ENCODE assay signal across 15 cellular contexts in genomic region chr10:132281915-132282666, GRCh38. TPM values are rescaled to one million over a fixed set of nuclear protein-coding genes. Genes with fewer than 3 reads are reported as not detected.
DNase-seq lines count a peak whose midpoint lies in the region; ATAC-seq and TF ChIP-seq lines count a peak whose summit lies in the region.
"Had no signal": no experiment of that assay in that cellular context is flagged by ENCODE, and none has a peak within 500 bp of the region (broad histone marks: within the 10 kb centered on the region; RNA-seq: fewer than 3 reads in every experiment).

No MANE protein-coding gene starts in this region.

- H3K36me3 Mint-ChIP-seq in activated CD4-positive, alpha-beta memory T cell treated with anti-CD3 and anti-CD28 coated beads for 36 hours, result no peaks in the 10 kb centered on the region

- no TSS peak for BruUV-seq in Panc1 (replicated peaks; lab: Mats Ljungman, UMichigan)

- CTCF ChIA-PET in Panc1 (lab: Charles Lee), result interaction anchor here (0.6 kb wide), 1 partner anchor 38 kb away, joined by 3 read pairs; no protein-coding TSS in a partner anchor
- CTCF ChIA-PET in activated CD4-positive, alpha-beta memory T cell treated with anti-CD3 and anti-CD28 coated beads for 36 hours (lab: Charles Lee), result no interaction called here

- intact Hi-C loops in Panc1 (cut with micrococcal nuclease; ENCODE audit: unreplicated experiment), result no loop called here
- intact Hi-C loops in activated CD4-positive, alpha-beta memory T cell treated with anti-CD3 and anti-CD28 coated beads for 36 hours (cut with micrococcal nuclease), result no loop called here

- DNase-seq in DMS 273 treated with DMSO at 0.1 percent for 48 hours (lab: John Stamatoyannopoulos, UW), result peak; percentile 3
- DNase-seq in NCI-H1092 treated with DMSO at 0.1 percent for 48 hours (lab: John Stamatoyannopoulos, UW), result peak; percentile 38
- no peak for DNase-seq in Panc1 (ENCODE audit: low read depth, low spot score)
- peak; percentile 63 for DNase-seq in myocyte (ENCODE audit: low read depth)
- DNase-seq in activated CD4-positive, alpha-beta memory T cell treated with anti-CD3 and anti-CD28 coated beads for 36 hours, result no peak
- DNase-seq in stimulated activated CD4-positive, alpha-beta T cell treated with anti-CD3 and anti-CD28 coated beads, Interleukin-1b, Interleukin-23, amount 100 ng/mL, for 48 hours, result no peak
- no peak for DNase-seq in A172 (ENCODE audit: low spot score)
- DNase-seq: activated CD4-positive, alpha-beta T cell treated with anti-CD3 and anti-CD28 coated beads for 1 hour; activated T-cell treated with anti-CD3 and anti-CD28 coated beads, Interleukin-2, amount 50 U/mL, for 4 hours; amniotic stem cell; HFFc6; hippocampal formation; nephron progenitor cell had no signal

- no peak overlapping the region for H3K27ac Mint-ChIP-seq in activated CD4-positive, alpha-beta memory T cell treated with anti-CD3 and anti-CD28 coated beads for 36 hours
- H3K27ac Mint-ChIP-seq: HFFc6 had no signal

- H3K36me3 ChIP-seq in Panc1 (ENCODE audit: control insufficient read depth, insufficient read depth, low read length), result no peaks in the 10 kb centered on the region

- peaks cover 8% of the 10 kb centered on the region for H3K4me1 ChIP-seq in Panc1 (ENCODE audit: control insufficient read depth, insufficient read depth, low read length)

- H3K27ac ChIP-seq in Panc1 (ENCODE audit: low read length), result no peak overlapping the region
- H3K27ac ChIP-seq: C4-2B had no signal

- H3K27me3 Mint-ChIP-seq in activated CD4-positive, alpha-beta memory T cell treated with anti-CD3 and anti-CD28 coated beads for 36 hours, result no peaks in the 10 kb centered on the region

- TF ChIP-seq CTCF in Panc1 (IDR thresholded peaks at IDR 0.05), result no peak

- H3K4me3 ChIP-seq in Panc1 (ENCODE audit: low read depth in 2 of 2, low read length in 2 of 2), result no peak overlapping the region

- H3K9me3 Mint-ChIP-seq in activated CD4-positive, alpha-beta memory T cell treated with anti-CD3 and anti-CD28 coated beads for 36 hours, result no peaks in the 10 kb centered on the region
- H3K9me3 Mint-ChIP-seq: activated T-cell treated with anti-CD3 and anti-CD28 coated beads, Interleukin-2, amount 50 U/mL, for 4 hours had no signal

- POLR2A ChIA-PET in Panc1 (lab: Charles Lee), result no interaction called here
- POLR2A ChIA-PET in activated CD4-positive, alpha-beta memory T cell treated with anti-CD3 and anti-CD28 coated beads for 36 hours (lab: Charles Lee), result no interaction called here

- ATAC-seq in Panc1, result peak; percentile 33
- no peak for ATAC-seq in HG02870 (IDR thresholded peaks at IDR 0.05; ENCODE audit: unreplicated experiment)
- ATAC-seq: activated T-cell treated with anti-CD3 and anti-CD28 coated beads, Interleukin-2, amount 50 U/mL, for 4 hours had no signal

- in situ Hi-C loops in Panc1 (cut with HindIII; ENCODE audit: low pct_unique_long_range_greater_than_20kb, low sequenced_read_pairs), result no loop called here

- H3K27me3 ChIP-seq in Panc1 (ENCODE audit: control insufficient read depth, insufficient read depth, low read length), result no peaks in the 10 kb centered on the region

- H3K9me3 ChIP-seq in Panc1 (ENCODE audit: control insufficient read depth, insufficient read depth, low read depth, low read length), result no peaks in the 10 kb centered on the region

- H3K4me3 Mint-ChIP-seq in activated CD4-positive, alpha-beta memory T cell treated with anti-CD3 and anti-CD28 coated beads for 36 hours, result no peak overlapping the region
- H3K4me3 Mint-ChIP-seq: activated T-cell treated with anti-CD3 and anti-CD28 coated beads, Interleukin-2, amount 50 U/mL, for 4 hours; HFFc6; nephron progenitor cell had no signal

- H3K4me1 Mint-ChIP-seq in activated CD4-positive, alpha-beta memory T cell treated with anti-CD3 and anti-CD28 coated beads for 36 hours (ENCODE audit: low read depth), result no peaks in the 10 kb centered on the region

RNA-seq across cellular contexts. Expression of gene STK32C, which starts 25.7 kb away (rescaled TPM):
- total RNA-seq in Panc1 (2021; ENCODE audit: unreplicated experiment) (53.7 TPM), myocyte (8.7 and 12.1 TPM in 2 replicates)
- 74.8 TPM for polyA plus RNA-seq in Panc1 (2012; ENCODE audit: insufficient read length)
- polyA plus RNA-seq in myocyte (2012), result 17.7 TPM
- 10 to 100 TPM; 14.8 to 16.1 TPM for total RNA-seq in activated CD4-positive, alpha-beta memory T cell treated with anti-CD3 and anti-CD28 coated beads for 36 hours
- 19.4 and 23.0 TPM in 2 replicates for total RNA-seq in A172 (2014; rRNA removed; shearing (Covaris generic))

RNA-seq across cellular contexts. Expression of gene LRRC27, which starts 49.9 kb away (rescaled TPM):
- total RNA-seq in Panc1 (2021; ENCODE audit: unreplicated experiment) (15.7 TPM), myocyte (9.3 and 9.7 TPM in 2 replicates)
- 15.9 TPM for polyA plus RNA-seq in Panc1 (2012; ENCODE audit: insufficient read length)
- polyA plus RNA-seq in myocyte (2012), result 11.2 TPM
- 1 to 10 TPM; 2.5 to 2.8 TPM for total RNA-seq in activated CD4-positive, alpha-beta memory T cell treated with anti-CD3 and anti-CD28 coated beads for 36 hours
- total RNA-seq in A172 (2014; rRNA removed; shearing (Covaris generic)), result 1.6 and 2.7 TPM in 2 replicates

Comparison
In these comparisons a context has a peak if more than half of its experiments do, and no peak if none do; other contexts are left out.
1. DNase-seq: peak in DMS 273 treated with DMSO at 0.1 percent for 48 hours (single experiment), NCI-H1092 treated with DMSO at 0.1 percent for 48 hours (single experiment) and myocyte (single experiment); none in Panc1 (single experiment), activated CD4-positive, alpha-beta memory T cell treated with anti-CD3 and anti-CD28 coated beads for 36 hours (single experiment), stimulated activated CD4-positive, alpha-beta T cell treated with anti-CD3 and anti-CD28 coated beads, Interleukin-1b, Interleukin-23, amount 100 ng/mL, for 48 hours (single experiment) and A172 (single experiment).